ENCODE assay signal across 15 cellular contexts in the genomic region with DNA sequence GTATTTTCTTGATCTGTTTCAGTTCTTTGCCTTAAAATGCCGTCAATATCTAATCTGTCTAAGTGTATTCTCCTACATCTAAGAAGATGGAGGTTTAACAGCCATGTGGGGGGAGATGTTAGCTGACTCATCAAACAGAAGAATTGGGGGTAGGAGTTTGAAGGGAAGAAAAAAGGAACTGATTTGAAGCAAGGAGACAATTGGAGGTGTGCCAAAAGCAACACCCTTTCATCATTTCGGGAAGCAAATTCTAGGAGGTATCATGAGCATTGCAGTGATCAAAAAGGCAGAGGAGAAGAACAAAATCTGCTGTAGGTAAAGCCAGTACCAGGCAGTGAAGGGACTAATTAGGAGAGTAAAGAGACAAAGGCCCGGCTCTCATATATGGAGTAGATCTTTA.
DNase-seq lines count a peak whose midpoint lies in the region; ATAC-seq and TF ChIP-seq lines count a peak whose summit lies in the region.
"Had no signal": no experiment of that assay in that cellular context is flagged by ENCODE, and none has a peak within 500 bp of the region (broad histone marks: within the 10 kb centered on the region; RNA-seq: fewer than 3 reads in every experiment).

No MANE protein-coding gene starts in this region.

- H3K36me3 ChIP-seq in SK-N-SH (replicated peaks in 1 of 2; ENCODE audit: control insufficient read depth in 1 of 2, insufficient read depth in 2 of 2, low read length in 1 of 2) (no peaks in the 10 kb centered on the region), tibial artery (no peaks in the 10 kb centered on the region), Caco-2 (ENCODE audit: control insufficient read depth, insufficient read depth, low read length) (no peaks in the 10 kb centered on the region), lower lobe of right lung (no peaks in the 10 kb centered on the region)

- H3K9ac ChIP-seq in SK-N-SH, result no peak overlapping the region

- TF ChIP-seq CTCF in SK-N-SH (IDR thresholded peaks at IDR 0.05) (no peak), foreskin keratinocyte (conservative IDR thresholded peaks at IDR 0.05) (no peak), tibial artery (IDR thresholded peaks at IDR 0.05) (no peak), Caco-2 (IDR thresholded peaks at IDR 0.05; ENCODE audit: insufficient read depth in 1 of 2, low read depth in 1 of 2, low read length in 1 of 2, severe bottlenecking in 1 of 2, unreplicated experiment in 1 of 2) (no peak), lower lobe of right lung (IDR thresholded peaks at IDR 0.05) (no peak)

- intact Hi-C loops in tibial artery (cut with DNase I; ENCODE audit: low total_unique reads), result no loop called here
- intact Hi-C loops in Caco-2 (cut with micrococcal nuclease; ENCODE audit: unreplicated experiment), result no loop called here
- intact Hi-C loops in lower lobe of right lung (cut with DNase I), result no loop called here

- H3K27ac Mint-ChIP-seq in Caco-2 (ENCODE audit: unreplicated experiment), result no peak overlapping the region
- H3K27ac Mint-ChIP-seq: activated CD4-positive, alpha-beta T cell treated with anti-CD3 and anti-CD28 coated beads, Interleukin-2, amount 10 ng/mL, durations not matched to agents 24 days and 14 days; effector memory CD8-positive, alpha-beta T cell; T-cell had no signal

- H3F3A ChIP-seq in SK-N-SH (replicated peaks; ENCODE audit: insufficient read depth), result peaks cover 12% of the 10 kb centered on the region

- no peaks in the 10 kb centered on the region for H3K27me3 Mint-ChIP-seq in Caco-2 (ENCODE audit: insufficient read depth, unreplicated experiment)

- peak; percentile 7 for DNase-seq in COR-L47 (lab: John Stamatoyannopoulos, UW)
- peak; percentile 79 to 86 for DNase-seq in Kasumi-1 (lab: John Stamatoyannopoulos, UW)
- DNase-seq in SK-N-SH, result no peak
- DNase-seq in foreskin keratinocyte, result no peak
- no peak for DNase-seq in tibial artery
- no peak for DNase-seq in Caco-2
- DNase-seq in lower lobe of right lung, result no peak
- DNase-seq: activated CD4-positive, alpha-beta T cell treated with anti-CD3 and anti-CD28 coated beads, Interleukin-2, amount 10 ng/mL, durations not matched to agents 24 days and 14 days; effector memory CD8-positive, alpha-beta T cell; naive B cell; NCI-H146; NK-92 treated with Interleukin-12 subunit alpha and Interleukin-12 subunit beta, amount 100 ng/mL, for 24 hours; stimulated activated CD4-positive, alpha-beta T cell treated with anti-CD3 and anti-CD28 coated beads, Interleukin-2, amount 100 ng/mL, for 24 hours; T-cell had no signal

- H3K4me2 ChIP-seq in SK-N-SH, result peak overlapping the region; percentile 36; the same call in 1 of the 2 replicates

- no peak for TF ChIP-seq EP300 in SK-N-SH (IDR thresholded peaks at IDR 0.05; ENCODE audit: borderline replicate concordance in 1 of 2, low read depth in 1 of 2, low read length in 1 of 2)

- H3K36me3 Mint-ChIP-seq in Caco-2 (ENCODE audit: insufficient read depth, unreplicated experiment), result no peaks in the 10 kb centered on the region
- H3K36me3 Mint-ChIP-seq: naive B cell, T-cell had no signal

- POLR2A ChIA-PET in SK-N-SH (lab: Yijun Ruan, JAX) (no interaction called here), Caco-2 (lab: Charles Lee) (no interaction called here)

- 67% methylated on average over 3 of the region's 3 CpGs for WGBS in SK-N-SH (ENCODE audit: low lambda C conversion rate)

- H3K4me3 Mint-ChIP-seq in Caco-2 (ENCODE audit: unreplicated experiment), result no peak overlapping the region
- H3K4me3 Mint-ChIP-seq: activated CD4-positive, alpha-beta T cell treated with anti-CD3 and anti-CD28 coated beads, Interleukin-2, amount 10 ng/mL, durations not matched to agents 24 days and 14 days; effector memory CD8-positive, alpha-beta T cell; naive B cell; T-cell had no signal

- BruUV-seq in Caco-2 (replicated peaks; lab: Mats Ljungman, UMichigan), result no TSS peak

- H3K9me2 ChIP-seq in SK-N-SH, result no peaks in the 10 kb centered on the region

- no peaks in the 10 kb centered on the region for H3K9me3 Mint-ChIP-seq in Caco-2 (ENCODE audit: unreplicated experiment)
- H3K9me3 Mint-ChIP-seq: activated CD4-positive, alpha-beta T cell treated with anti-CD3 and anti-CD28 coated beads, Interleukin-2, amount 10 ng/mL, durations not matched to agents 24 days and 14 days; effector memory CD8-positive, alpha-beta T cell; T-cell had no signal

- H3K9me3 ChIP-seq in SK-N-SH (no peaks in the 10 kb centered on the region), tibial artery (no peaks in the 10 kb centered on the region), Caco-2 (no peaks in the 10 kb centered on the region), lower lobe of right lung (no peaks in the 10 kb centered on the region)

- no peak for TF ChIP-seq RAD21 in SK-N-SH (IDR thresholded peaks at IDR 0.05; ENCODE audit: low read length)

- no peaks in the 10 kb centered on the region for H3K4me1 Mint-ChIP-seq in Caco-2 (ENCODE audit: low read depth, unreplicated experiment)
- H3K4me1 Mint-ChIP-seq: activated CD4-positive, alpha-beta T cell treated with anti-CD3 and anti-CD28 coated beads, Interleukin-2, amount 10 ng/mL, durations not matched to agents 24 days and 14 days had no signal

- H3K4me1 ChIP-seq in SK-N-SH (ENCODE audit: control insufficient read depth in 1 of 2, insufficient read depth in 2 of 2, low read depth in 1 of 2, low read length in 1 of 2) (peaks cover 2 to 11% of the 10 kb centered on the region in 2 experiments; a peak in 3 of 4 replicates), foreskin keratinocyte (peaks cover 8% of the 10 kb centered on the region), tibial artery (no peaks in the 10 kb centered on the region), Caco-2 (no peaks in the 10 kb centered on the region), lower lobe of right lung (no peaks in the 10 kb centered on the region)

- CTCF ChIA-PET in SK-N-SH (lab: Yijun Ruan, JAX), result no interaction called here
- CTCF ChIA-PET in Caco-2 (lab: Charles Lee), result no interaction called here

- ATAC-seq in foreskin keratinocyte (peak; percentile 42), HG03280 (IDR thresholded peaks at IDR 0.05; ENCODE audit: unreplicated experiment) (no peak), lower lobe of right lung (no peak)
- ATAC-seq: effector memory CD8-positive, alpha-beta T cell; T-cell had no signal

- H3K27me3 ChIP-seq in SK-N-SH (ENCODE audit: insufficient read depth), result no peaks in the 10 kb centered on the region
- no peaks in the 10 kb centered on the region for H3K27me3 ChIP-seq in foreskin keratinocyte
- no peaks in the 10 kb centered on the region for H3K27me3 ChIP-seq in tibial artery
- H3K27me3 ChIP-seq in Caco-2 (replicated peaks; ENCODE audit: control insufficient read depth, insufficient read depth, low read length), result no peaks in the 10 kb centered on the region
- no peaks in the 10 kb centered on the region for H3K27me3 ChIP-seq in lower lobe of right lung (ENCODE audit: low read depth)

- no peaks in the 10 kb centered on the region for H4K20me1 ChIP-seq in SK-N-SH (ENCODE audit: insufficient read depth)

- no peak overlapping the region for H3K4me3 ChIP-seq in SK-N-SH (ENCODE audit: low read depth in 2 of 2, low read length in 1 of 2)
- H3K4me3 ChIP-seq in tibial artery, result no peak overlapping the region
- H3K4me3 ChIP-seq in Caco-2 (ENCODE audit: low read depth, low read length), result no peak overlapping the region
- H3K4me3 ChIP-seq in lower lobe of right lung, result no peak overlapping the region

- H3K27ac ChIP-seq in SK-N-SH (ENCODE audit: low read depth in 2 of 2, low read length in 1 of 2) (peak overlapping the region in 1 of 2 experiments; percentile 49; a peak in 2 of 4 replicates), foreskin keratinocyte (no peak overlapping the region), tibial artery (no peak overlapping the region), lower lobe of right lung (no peak overlapping the region)

- H3K79me2 ChIP-seq in SK-N-SH (ENCODE audit: insufficient read depth), result no peaks in the 10 kb centered on the region

- peak overlapping the region; percentile 57 for H2AFZ ChIP-seq in SK-N-SH (ENCODE audit: low read depth)

TF ChIP-seq in SK-N-SH, 30 proteins besides CTCF, POLR2A, EP300 and RAD21:
- TF ChIP-seq FOSL2 (IDR thresholded peaks at IDR 0.05; ENCODE audit: borderline replicate concordance, low read depth) (peak; percentile 15; the same call in 1 of the 2 replicates), JUND (IDR thresholded peaks at IDR 0.05) (0 out of 2 replicates have a peak, but pooled peaks have one; percentile 3), NFIC (IDR thresholded peaks at IDR 0.05; ENCODE audit: borderline replicate concordance) (peak; percentile 42; the same call in 1 of the 2 replicates), TAF1 (IDR thresholded peaks at IDR 0.05; ENCODE audit: borderline replicate concordance, low read depth, low read length) (no peak)
- TF ChIP-seq, protein P1, sequence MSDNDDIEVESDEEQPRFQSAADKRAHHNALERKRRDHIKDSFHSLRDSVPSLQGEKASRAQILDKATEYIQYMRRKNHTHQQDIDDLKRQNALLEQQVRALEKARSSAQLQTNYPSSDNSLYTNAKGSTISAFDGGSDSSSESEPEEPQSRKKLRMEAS (IDR thresholded peaks at IDR 0.05; ENCODE audit: low read depth), result no peak

Comparison
In these comparisons a context has a peak if more than half of its experiments do, and no peak if none do; other contexts are left out.
1. DNase-seq: peak in COR-L47 (single experiment) and Kasumi-1 (2 of 2); none in SK-N-SH (single experiment), foreskin keratinocyte (0 of 2), tibial artery (0 of 2), Caco-2 (0 of 2) and lower lobe of right lung (single experiment).